ENCODE assay signal across 8 cellular contexts in genomic region chr11:1307998-1308744, GRCh38. TPM values are rescaled to one million over a fixed set of nuclear protein-coding genes. Genes with fewer than 3 reads are reported as not detected.
A peak's percentile ranks its signal among the peaks of the same experiment; 100 is the strongest.
DNase-seq lines count a peak whose midpoint lies in the region; ATAC-seq lines count a peak whose summit lies in the region.

No MANE protein-coding gene starts in this region.

- peak; percentile 16 for DNase-seq in NCI-H82 (lab: John Stamatoyannopoulos, UW)
- no peak for DNase-seq in NCI-H82 treated with DMSO at 0.1 percent for 48 hours (lab: John Stamatoyannopoulos, UW; ENCODE audit: unreplicated experiment)
- DNase-seq in activated T-cell treated with anti-CD3 and anti-CD28 coated beads, Interleukin-2, amount 50 U/mL, for 72 hours = no peak
- DNase-seq in retina = no peak
- no peak for DNase-seq in HUDEP-2 (lab: John Stamatoyannopoulos, UW; ENCODE audit: unreplicated experiment in 76 of 76)

- H3K27me3 ChIP-seq in iPS-15b (ENCODE audit: control insufficient read depth, insufficient read depth, low read length) = peaks cover 4% of the 10 kb centered on the region
- H3K27me3 ChIP-seq in stomach smooth muscle (ENCODE audit: control insufficient read depth in 1 of 2, insufficient read depth in 2 of 2, low read length in 2 of 2) = no peaks in the 10 kb centered on the region

- ATAC-seq in activated T-cell treated with anti-CD3 and anti-CD28 coated beads, Interleukin-2, amount 50 U/mL, for 72 hours (replicated peaks in 1 of 2) = no peak
- no peak for ATAC-seq in GM21447 (IDR thresholded peaks at IDR 0.05; ENCODE audit: unreplicated experiment)

- peak overlapping the region; percentile 65 to 76 for H3K4me3 Mint-ChIP-seq in activated T-cell treated with anti-CD3 and anti-CD28 coated beads, Interleukin-2, amount 50 U/mL, for 72 hours

- H3K36me3 ChIP-seq in iPS-15b (ENCODE audit: control insufficient read depth, insufficient read depth, low read length) (no peaks in the 10 kb centered on the region), stomach smooth muscle (ENCODE audit: control insufficient read depth in 2 of 2, insufficient read depth in 2 of 2, low read length in 2 of 2) (peaks cover 0 to 2% of the 10 kb centered on the region in 2 donors)

- H3K27me3 Mint-ChIP-seq in activated T-cell treated with anti-CD3 and anti-CD28 coated beads, Interleukin-2, amount 50 U/mL, for 72 hours (ENCODE audit: low read depth) = no peaks in the 10 kb centered on the region

- peak overlapping the region; percentile 76 for H3K4me3 ChIP-seq in iPS-15b (ENCODE audit: low read depth, low read length)
- peak overlapping the region; percentile 56 to 83 for H3K4me3 ChIP-seq in stomach smooth muscle (ENCODE audit: low read length in 2 of 2)

- peaks cover 35% of the 10 kb centered on the region for H3K4me1 Mint-ChIP-seq in activated T-cell treated with anti-CD3 and anti-CD28 coated beads, Interleukin-2, amount 50 U/mL, for 72 hours (ENCODE audit: low read depth)

- H3K9me3 ChIP-seq in iPS-15b (ENCODE audit: control insufficient read depth, insufficient read depth, low read length) (no peaks in the 10 kb centered on the region), stomach smooth muscle (ENCODE audit: control insufficient read depth in 2 of 2, low read length in 2 of 2) (peaks cover 0 to 4% of the 10 kb centered on the region in 2 donors)

- H3K9me3 Mint-ChIP-seq in activated T-cell treated with anti-CD3 and anti-CD28 coated beads, Interleukin-2, amount 50 U/mL, for 72 hours = peaks cover 2 to 3% of the 10 kb centered on the region in 2 donors

- H3K9ac ChIP-seq in iPS-15b (ENCODE audit: low read depth, low read length) (no peak overlapping the region), stomach smooth muscle (ENCODE audit: low read length in 2 of 2) (peak overlapping the region in 1 of 2 donors; percentile 59)

- H3K4me1 ChIP-seq in iPS-15b (ENCODE audit: control insufficient read depth, insufficient read depth, low read length) (peaks cover 7% of the 10 kb centered on the region), stomach smooth muscle (ENCODE audit: control insufficient read depth, insufficient read depth, low read length) (peaks cover 67% of the 10 kb centered on the region)

- peaks cover 6 to 16% of the 10 kb centered on the region in 2 donors for H3K36me3 Mint-ChIP-seq in activated T-cell treated with anti-CD3 and anti-CD28 coated beads, Interleukin-2, amount 50 U/mL, for 72 hours (ENCODE audit: insufficient read depth in 2 of 2)

- peak overlapping the region; percentile 18 for H3K27ac Mint-ChIP-seq in activated T-cell treated with anti-CD3 and anti-CD28 coated beads, Interleukin-2, amount 50 U/mL, for 72 hours

- no peak overlapping the region for H3K27ac ChIP-seq in stomach smooth muscle (ENCODE audit: low read length)

RNA-seq across cellular contexts. Expression of gene TOLLIP, which starts 1.3 kb away (rescaled TPM):
- total RNA-seq in activated T-cell treated with anti-CD3 and anti-CD28 coated beads, Interleukin-2, amount 50 U/mL, for 72 hours = 10 to 100 TPM; 32.9 to 34.1 TPM
